ENCODE assay signal across 20 cellular contexts in genomic region chr6:74128536-74128935, GRCh38.
"Had no signal": no experiment of that assay in that cellular context is flagged by ENCODE, and none has a peak within 500 bp of the region (broad histone marks: within the 10 kb centered on the region; RNA-seq: fewer than 3 reads in every experiment).

No MANE protein-coding gene starts in this region.

- H3K27me3 ChIP-seq: foreskin keratinocyte, heart left ventricle, upper lobe of right lung had no signal

- H3K36me3 ChIP-seq: heart left ventricle, upper lobe of right lung had no signal

- ATAC-seq: activated CD8-positive, alpha-beta T cell treated with anti-CD3 and anti-CD28 coated beads, Interleukin-2, amount 10 ng/mL, durations not matched to agents 7 days and 5 days; activated naive CD8-positive, alpha-beta T cell treated with anti-CD3 and anti-CD28 coated beads, Interleukin-2, amount 50 U/mL, for 24 hours; foreskin keratinocyte; heart left ventricle; left ventricle myocardium superior; sciatic nerve; stimulated activated naive CD8-positive, alpha-beta T cell treated with anti-CD3 and anti-CD28 coated beads, Interleukin-15, Interleukin-2, amounts not matched to agents 100 U/mL and 50 U/mL, for 24 hours; upper lobe of right lung had no signal

- DNase-seq: activated CD4-positive, alpha-beta T cell treated with anti-CD3 and anti-CD28 coated beads for 48 hours; activated CD8-positive, alpha-beta memory T cell treated with anti-CD3 and anti-CD28 coated beads, Interleukin-2, amount 50 U/mL, for 48 hours; activated CD8-positive, alpha-beta T cell treated with anti-CD3 and anti-CD28 coated beads, Interleukin-2, amount 10 ng/mL, durations not matched to agents 7 days and 5 days; activated naive CD4-positive, alpha-beta T cell treated with Interleukin-2 at 50 U/mL for 16 hours; activated naive CD8-positive, alpha-beta T cell treated with anti-CD3 and anti-CD28 coated beads, Interleukin-2, amount 50 U/mL, for 24 hours; central memory CD4-positive, alpha-beta T cell; effector memory CD4-positive, alpha-beta T cell; erythroblast; heart left ventricle; kidney; left ventricle myocardium superior; mesendoderm; stimulated activated CD4-positive, alpha-beta T cell treated with anti-CD3 and anti-CD28 coated beads, Interleukin-2, amount 100 ng/mL, for 48 hours; stimulated activated CD8-positive, alpha-beta memory T cell treated with anti-CD3 and anti-CD28 coated beads, Interleukin-4, amount 100 ng/mL, for 48 hours; stimulated activated naive CD8-positive, alpha-beta T cell treated with anti-CD3 and anti-CD28 coated beads, Interleukin-15, Interleukin-2, amounts not matched to agents 100 U/mL and 50 U/mL, for 24 hours; T-helper 1 cell; upper lobe of right lung had no signal

- H3K9me3 Mint-ChIP-seq: activated naive CD8-positive, alpha-beta T cell treated with anti-CD3 and anti-CD28 coated beads, Interleukin-2, amount 50 U/mL, for 24 hours; activated T-helper 1 cell treated with anti-CD3 and anti-CD28 coated beads, Interleukin-12 subunit alpha, Interleukin-12 subunit beta, Interleukin-2, Interleukin-4 antibody, amounts not matched to agents 30 ng/mL and 10 ng/mL and 1 ng/mL, durations not matched to agents 14 hours and 24 hours and 36 hours had no signal

- H3K4me1 ChIP-seq: foreskin keratinocyte, upper lobe of right lung had no signal

- H3K27me3 Mint-ChIP-seq: activated naive CD8-positive, alpha-beta T cell treated with anti-CD3 and anti-CD28 coated beads, Interleukin-2, amount 50 U/mL, for 24 hours had no signal

- H3K9me3 ChIP-seq: heart left ventricle, upper lobe of right lung had no signal

- H3K4me3 ChIP-seq: heart left ventricle, upper lobe of right lung had no signal

- H3K27ac Mint-ChIP-seq: activated CD8-positive, alpha-beta T cell treated with anti-CD3 and anti-CD28 coated beads, Interleukin-2, amount 10 ng/mL, durations not matched to agents 7 days and 5 days; activated naive CD8-positive, alpha-beta T cell treated with anti-CD3 and anti-CD28 coated beads, Interleukin-2, amount 50 U/mL, for 24 hours; activated T-helper 1 cell treated with anti-CD3 and anti-CD28 coated beads, Interleukin-12 subunit alpha, Interleukin-12 subunit beta, Interleukin-2, Interleukin-4 antibody, amounts not matched to agents 30 ng/mL and 10 ng/mL and 1 ng/mL, durations not matched to agents 14 hours and 24 hours and 36 hours had no signal

- H3K4me3 Mint-ChIP-seq: activated CD8-positive, alpha-beta T cell treated with anti-CD3 and anti-CD28 coated beads, Interleukin-2, amount 10 ng/mL, durations not matched to agents 7 days and 5 days; activated naive CD8-positive, alpha-beta T cell treated with anti-CD3 and anti-CD28 coated beads, Interleukin-2, amount 50 U/mL, for 24 hours; activated T-helper 1 cell treated with anti-CD3 and anti-CD28 coated beads, Interleukin-12 subunit alpha, Interleukin-12 subunit beta, Interleukin-2, Interleukin-4 antibody, amounts not matched to agents 30 ng/mL and 10 ng/mL and 1 ng/mL, durations not matched to agents 14 hours and 24 hours and 36 hours had no signal

- H3K27ac ChIP-seq: foreskin keratinocyte, heart left ventricle, upper lobe of right lung had no signal

- H3K4me1 Mint-ChIP-seq: activated naive CD8-positive, alpha-beta T cell treated with anti-CD3 and anti-CD28 coated beads, Interleukin-2, amount 50 U/mL, for 24 hours had no signal
